Comparison of ENCODE assay signal across 8 cellular contexts in genomic region chrX:15299945-15300851, GRCh38. TPM values are rescaled to one million over a fixed set of nuclear protein-coding genes. Genes with fewer than 3 reads are reported as not detected.
DNase-seq lines count a peak whose midpoint lies in the region; ATAC-seq lines count a peak whose summit lies in the region.

No MANE protein-coding gene starts in this region.

- ATAC-seq in GM21390 (IDR thresholded peaks at IDR 0.05; ENCODE audit: unreplicated experiment) (no peak), GM19452 (IDR thresholded peaks at IDR 0.05; ENCODE audit: unreplicated experiment) (no peak), GM21515 (IDR thresholded peaks at IDR 0.05; ENCODE audit: unreplicated experiment) (no peak)

- DNase-seq in AML-193 (lab: John Stamatoyannopoulos, UW) (peak; percentile 26 to 39), H4 (ENCODE audit: low spot score) (peak; percentile 14), SW480 (ENCODE audit: low spot score) (peak; percentile 7), iPS-NIHi11 (ENCODE audit: low spot score) (peak; percentile 16)
- no peak for DNase-seq in stimulated activated CD4-positive, alpha-beta T cell treated with anti-CD3 and anti-CD28 coated beads, Interleukin-15, amount 100 ng/mL, for 24 hours

RNA-seq across cellular contexts. Expression of gene ASB11, which starts 15.2 kb away (rescaled TPM):
- total RNA-seq in H4 (2014; rRNA removed; shearing (Covaris generic)) = not detected in 2 replicates

RNA-seq across cellular contexts. Expression of gene ASB9, which starts 30.3 kb away (rescaled TPM):
- total RNA-seq in H4 (2014; rRNA removed; shearing (Covaris generic)) = 16.1 and 17.5 TPM in 2 replicates

RNA-seq across cellular contexts. Expression of gene PIGA, which starts 35.1 kb away (rescaled TPM):
- 9.9 and 10.9 TPM in 2 replicates for total RNA-seq in H4 (2014; rRNA removed; shearing (Covaris generic))
